In the genomic region with DNA sequence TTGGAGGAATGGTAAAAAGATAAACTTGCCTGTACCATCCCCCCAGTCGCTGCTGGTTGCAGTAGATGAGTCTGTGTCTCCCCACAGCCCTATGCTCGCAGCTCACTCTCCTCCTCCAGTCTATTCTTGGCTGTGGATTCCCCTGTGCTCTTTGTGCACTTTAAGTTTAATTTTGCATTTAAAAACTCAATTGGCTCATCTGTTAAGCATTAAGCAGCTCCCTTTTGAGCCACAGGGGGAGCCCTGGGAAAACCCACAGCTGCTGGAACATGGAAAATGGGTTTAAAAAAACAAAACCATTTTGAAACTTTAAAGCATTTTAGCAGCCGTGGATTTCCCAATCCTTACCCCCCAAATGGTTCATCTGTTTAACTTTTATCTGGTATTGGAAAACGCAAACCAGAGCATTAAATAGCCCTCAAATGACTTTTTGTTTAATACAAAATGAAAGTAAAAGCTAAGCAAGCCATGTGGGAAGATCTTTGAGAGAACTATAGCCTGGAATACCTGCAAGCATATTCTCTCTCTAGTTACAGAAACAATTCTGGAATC, we compare ENCODE assay signal across 9 cellular contexts.
DNase-seq lines count a peak whose midpoint lies in the region; FAIRE-seq and TF ChIP-seq lines count a peak whose summit lies in the region.
"Had no signal": no experiment of that assay in that cellular context is flagged by ENCODE, and none has a peak within 500 bp of the region (broad histone marks: within the 10 kb centered on the region; RNA-seq: fewer than 3 reads in every experiment).

No MANE protein-coding gene starts in this region.

- peak overlapping the region; percentile 53 for H2AFZ ChIP-seq in astrocyte (ENCODE audit: low read depth, low read length)

- DNase-seq in AG20443 (ENCODE audit: low spot score) (peak; percentile 81), GM19239 (ENCODE audit: insufficient read length, low spot score) (peak; percentile 3), HuH-7 (ENCODE audit: low spot score) (peak; percentile 14), astrocyte (ENCODE audit: low read depth) (peak; percentile 91), iPS-NIHi11 (ENCODE audit: low spot score) (peak; percentile 32), stromal cell of bone marrow (ENCODE audit: low read depth) (peak; percentile 94), NCI-H446 treated with DMSO at 0.1 percent for 48 hours (lab: John Stamatoyannopoulos, UW) (no peak)
- no peak for DNase-seq in T-helper 2 cell treated with Interferon-gamma antibody and Interleukin-4, amounts not matched to agents 5 μg/mL and 100 μg/mL, for 36 hours (ENCODE audit: low spot score)

- no peaks in the 10 kb centered on the region for H3K36me3 Mint-ChIP-seq in astrocyte (ENCODE audit: low read depth, unreplicated experiment)
- H3K36me3 Mint-ChIP-seq in T-helper 2 cell treated with Interferon-gamma antibody and Interleukin-4, amounts not matched to agents 5 μg/mL and 100 μg/mL, for 36 hours (ENCODE audit: low read depth): no peaks in the 10 kb centered on the region

- TF ChIP-seq CTCF in astrocyte (IDR thresholded peaks at IDR 0.05; ENCODE audit: insufficient read depth, low read depth, low read length): peak; percentile 72

- H3K27ac Mint-ChIP-seq in astrocyte (ENCODE audit: unreplicated experiment): peak overlapping the region; percentile 90
- no peak overlapping the region for H3K27ac Mint-ChIP-seq in T-helper 2 cell treated with Interferon-gamma antibody and Interleukin-4, amounts not matched to agents 5 μg/mL and 100 μg/mL, for 36 hours

- peaks cover 28% of the 10 kb centered on the region for H3K4me1 Mint-ChIP-seq in astrocyte (ENCODE audit: low read depth, unreplicated experiment)
- H3K4me1 Mint-ChIP-seq in T-helper 2 cell treated with Interferon-gamma antibody and Interleukin-4, amounts not matched to agents 5 μg/mL and 100 μg/mL, for 36 hours (ENCODE audit: low read depth): no peaks in the 10 kb centered on the region

- H4K20me1 ChIP-seq in astrocyte (ENCODE audit: insufficient read depth, low read length): no peaks in the 10 kb centered on the region

- H3K4me3 ChIP-seq in astrocyte (ENCODE audit: insufficient read depth, low read depth, low read length): peak overlapping the region; percentile 14

- no peaks in the 10 kb centered on the region for H3K9me3 Mint-ChIP-seq in astrocyte (ENCODE audit: unreplicated experiment)
- no peaks in the 10 kb centered on the region for H3K9me3 Mint-ChIP-seq in T-helper 2 cell treated with Interferon-gamma antibody and Interleukin-4, amounts not matched to agents 5 μg/mL and 100 μg/mL, for 36 hours

- H3K4me2 ChIP-seq in astrocyte (ENCODE audit: low read length): peak overlapping the region; percentile 79

- H3K79me2 ChIP-seq in astrocyte (ENCODE audit: insufficient read depth, low read length): no peaks in the 10 kb centered on the region

- H3K9me3 ChIP-seq in astrocyte (ENCODE audit: insufficient read depth, low read depth, low read length): no peaks in the 10 kb centered on the region

- peak overlapping the region; percentile 73 for H3K27ac ChIP-seq in astrocyte (ENCODE audit: low read depth, low read length)
- H3K27ac ChIP-seq: HL-60 had no signal

- no peak for FAIRE-seq in GM19239 (lab: Jason Lieb, UNC)
- FAIRE-seq in astrocyte (lab: Jason Lieb, UNC): peak; percentile 56

- no peaks in the 10 kb centered on the region for H3K27me3 Mint-ChIP-seq in astrocyte (ENCODE audit: low read depth, unreplicated experiment)
- H3K27me3 Mint-ChIP-seq in T-helper 2 cell treated with Interferon-gamma antibody and Interleukin-4, amounts not matched to agents 5 μg/mL and 100 μg/mL, for 36 hours (ENCODE audit: low read depth): no peaks in the 10 kb centered on the region

- no peak overlapping the region for H3K4me3 Mint-ChIP-seq in astrocyte (ENCODE audit: unreplicated experiment)
- H3K4me3 Mint-ChIP-seq in T-helper 2 cell treated with Interferon-gamma antibody and Interleukin-4, amounts not matched to agents 5 μg/mL and 100 μg/mL, for 36 hours: no peak overlapping the region

- peaks cover 25% of the 10 kb centered on the region for H3K4me1 ChIP-seq in astrocyte (ENCODE audit: insufficient read depth, low read length)

- H3K36me3 ChIP-seq in astrocyte (ENCODE audit: insufficient read depth, low read length): no peaks in the 10 kb centered on the region

- H3K27me3 ChIP-seq in astrocyte (ENCODE audit: insufficient read depth, low read length): no peaks in the 10 kb centered on the region

- H3K9ac ChIP-seq in astrocyte (ENCODE audit: low read length): peak overlapping the region; percentile 64

Comparison
In these comparisons a context has a peak if more than half of its experiments do, and no peak if none do; other contexts are left out.
1. DNase-seq: peak in AG20443 (single experiment), GM19239 (single experiment), HuH-7 (single experiment), astrocyte (single experiment), iPS-NIHi11 (single experiment) and stromal cell of bone marrow (single experiment); none in NCI-H446 treated with DMSO at 0.1 percent for 48 hours (single experiment) and T-helper 2 cell treated with Interferon-gamma antibody and Interleukin-4, amounts not matched to agents 5 μg/mL and 100 μg/mL, for 36 hours (single experiment).